In genomic region chr17:77886387-77886728, GRCh38 we compare ENCODE assay signal across 1 cellular context.
A peak's percentile ranks its signal among the peaks of the same experiment; 100 is the strongest.
TF ChIP-seq lines count a peak whose summit lies in the region.

No MANE protein-coding gene starts in this region.

TF ChIP-seq in WTC11, 78 proteins besides CTCF, POLR2A, EP300 and RAD21 (continued from another document):
- no peak for TF ChIP-seq ATF2 (CRISPR knock-in tag; IDR thresholded peaks at IDR 0.05; ENCODE audit: borderline replicate concordance, low read depth)
- TF ChIP-seq E2F5 (CRISPR knock-in tag; IDR thresholded peaks at IDR 0.05), result no peak
- TF ChIP-seq ETV6 (CRISPR knock-in tag; IDR thresholded peaks at IDR 0.05), result no peak
- peak; percentile 69 for TF ChIP-seq GABPB1 (CRISPR knock-in tag; IDR thresholded peaks at IDR 0.05)
